ENCODE assay signal across 12 cellular contexts in the genomic region with DNA sequence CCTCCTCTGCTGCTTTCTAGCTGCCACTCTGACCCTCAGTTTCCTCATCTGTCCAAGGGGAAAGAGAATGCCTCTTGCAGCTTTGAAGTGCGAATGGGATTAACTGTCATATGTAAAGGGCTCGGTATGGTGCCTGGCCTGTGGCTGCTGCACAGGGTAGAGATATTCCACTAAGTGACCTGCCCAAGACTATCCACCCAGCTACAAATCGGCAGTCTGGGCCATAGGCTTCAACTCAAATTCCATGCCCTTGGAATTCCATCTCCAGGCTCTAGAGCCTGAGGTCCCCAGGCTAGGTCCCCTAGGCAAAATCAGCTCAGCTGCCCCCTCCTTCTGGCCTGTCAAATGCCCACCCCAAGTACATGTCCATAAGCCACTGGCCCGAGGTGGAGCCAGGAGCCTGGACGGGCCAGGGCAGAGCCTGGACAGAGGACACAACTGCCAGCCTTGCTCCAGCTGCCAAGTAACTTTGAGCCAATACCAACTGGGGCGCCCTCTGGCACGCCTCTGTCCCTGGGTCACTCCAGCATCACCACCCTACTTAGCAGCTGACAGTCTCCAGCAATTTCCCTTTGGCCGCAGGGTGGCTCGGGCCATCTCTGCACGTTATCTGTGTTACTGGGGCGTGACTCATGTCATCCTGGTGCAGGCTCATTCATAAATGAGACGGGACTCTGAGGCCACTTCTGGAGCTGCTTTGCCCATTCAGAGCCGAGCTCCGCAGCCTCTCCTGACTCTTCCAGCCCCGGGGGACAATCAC. TPM values are rescaled to one million over a fixed set of nuclear protein-coding genes. Genes with fewer than 3 reads are reported as not detected.
DNase-seq lines count a peak whose midpoint lies in the region; ATAC-seq, FAIRE-seq and TF ChIP-seq lines count a peak whose summit lies in the region.
"Had no signal": no experiment of that assay in that cellular context is flagged by ENCODE, and none has a peak within 500 bp of the region (broad histone marks: within the 10 kb centered on the region; RNA-seq: fewer than 3 reads in every experiment).

No MANE protein-coding gene starts in this region.

- H3K27me3 ChIP-seq in HCT116 (ENCODE audit: insufficient read depth, low read length) (peaks cover 7% of the 10 kb centered on the region; the same call in 1 of the 2 replicates), hepatocyte (peaks cover 16% of the 10 kb centered on the region), prostate gland (replicated peaks; ENCODE audit: insufficient read depth) (no peaks in the 10 kb centered on the region), A673 (replicated peaks; ENCODE audit: insufficient read depth, low read depth, low read length, poor library complexity) (no peaks in the 10 kb centered on the region)

- peak; percentile 87 for ATAC-seq in HCT116
- no peak for ATAC-seq in HG03108 (IDR thresholded peaks at IDR 0.05; ENCODE audit: unreplicated experiment)

- 56% methylated on average over 15 of the region's 15 CpGs for WGBS in hepatocyte (ENCODE audit: low lambda C conversion rate, missing lambda C conversion rate)
- WGBS in prostate gland, result 78% methylated on average over 15 of the region's 15 CpGs

- RAD21 ChIA-PET in HCT116 (lab: Charles Lee; ENCODE audit: low non-redundant PET in 1 of 2, low total read pairs in 2 of 2, uncharacterized antibody in 2 of 2, unreplicated experiment in 2 of 2), result no interaction called here

- FAIRE-seq in RCC 7860 (lab: Jason Lieb, UNC), result no peak

- no peak overlapping the region for H3K9ac ChIP-seq in HCT116 (ENCODE audit: low read length)

- H3K9me2 ChIP-seq in HCT116 (ENCODE audit: insufficient read depth) (no peaks in the 10 kb centered on the region), hepatocyte (replicated peaks; ENCODE audit: insufficient read depth) (no peaks in the 10 kb centered on the region)

- H3K4me1 ChIP-seq in HCT116 (ENCODE audit: control insufficient read depth in 1 of 2, insufficient read depth in 2 of 2, low read length in 2 of 2), result peaks cover 2 to 10% of the 10 kb centered on the region in 2 experiments; a peak in 3 of 4 replicates
- no peaks in the 10 kb centered on the region for H3K4me1 ChIP-seq in hepatocyte (ENCODE audit: insufficient read depth)
- no peaks in the 10 kb centered on the region for H3K4me1 ChIP-seq in prostate gland (replicated peaks)
- no peaks in the 10 kb centered on the region for H3K4me1 ChIP-seq in A673 (ENCODE audit: insufficient read depth, low read length, poor library complexity, severe bottlenecking)

- POLR2A ChIA-PET in HCT116 (lab: Charles Lee), result no interaction called here
- POLR2A ChIA-PET in A673 (lab: Charles Lee; ENCODE audit: low non-redundant PET), result no interaction called here

- no peak for TF ChIP-seq RAD21 in HCT116 (IDR thresholded peaks at IDR 0.05; ENCODE audit: low read depth)

- no peaks in the 10 kb centered on the region for H3K9me3 ChIP-seq in HCT116 (ENCODE audit: control insufficient read depth in 1 of 2, insufficient read depth in 1 of 2, low read depth in 1 of 2, low read length in 2 of 2)
- H3K9me3 ChIP-seq in hepatocyte (ENCODE audit: low read depth), result no peaks in the 10 kb centered on the region
- H3K9me3 ChIP-seq in prostate gland, result no peaks in the 10 kb centered on the region
- H3K9me3 ChIP-seq in A673 (ENCODE audit: low read depth, low read length, poor library complexity, severe bottlenecking), result no peaks in the 10 kb centered on the region

- H3K36me3 ChIP-seq in HCT116 (ENCODE audit: control insufficient read depth in 1 of 2, insufficient read depth in 2 of 2, low read length in 2 of 2) (no peaks in the 10 kb centered on the region), hepatocyte (replicated peaks; ENCODE audit: insufficient read depth, low read depth) (no peaks in the 10 kb centered on the region), prostate gland (no peaks in the 10 kb centered on the region), A673 (ENCODE audit: insufficient read depth, low read length, poor library complexity, severe bottlenecking) (no peaks in the 10 kb centered on the region)

- H3K4me2 ChIP-seq in HCT116 (ENCODE audit: low read length), result peak overlapping the region; percentile 2; the same call in 1 of the 2 replicates
- no peak overlapping the region for H3K4me2 ChIP-seq in hepatocyte

- CTCF ChIA-PET in HCT116 (lab: Charles Lee), result interaction anchor here (1.1 kb wide), 1 partner anchor 196 kb away, joined by 3 read pairs; no protein-coding TSS in a partner anchor
- CTCF ChIA-PET in A673 (lab: Charles Lee), result no interaction called here

- no peaks in the 10 kb centered on the region for H4K20me1 ChIP-seq in HCT116 (ENCODE audit: insufficient read depth)
- no peaks in the 10 kb centered on the region for H4K20me1 ChIP-seq in hepatocyte (ENCODE audit: insufficient read depth, poor library complexity, severe bottlenecking)

- no peak overlapping the region for H2AFZ ChIP-seq in HCT116 (ENCODE audit: low read depth, low read length, poor library complexity, severe bottlenecking)
- no peak overlapping the region for H2AFZ ChIP-seq in hepatocyte

- no peak overlapping the region for H3K27ac ChIP-seq in HCT116 (ENCODE audit: low read depth, low read length)
- H3K27ac ChIP-seq in hepatocyte, result no peak overlapping the region
- H3K27ac ChIP-seq in prostate gland, result no peak overlapping the region
- no peak overlapping the region for H3K27ac ChIP-seq in A673 (ENCODE audit: low read depth, low read length, poor library complexity, severe bottlenecking)
- H3K27ac ChIP-seq: dorsolateral prefrontal cortex had no signal

- BruUV-seq in HCT116 (replicated peaks; lab: Mats Ljungman, UMichigan), result no TSS peak
- no TSS peak for BruUV-seq in A673 (replicated peaks; lab: Mats Ljungman, UMichigan)

- intact Hi-C loops in HCT116 (cut with micrococcal nuclease) (no loop called here), prostate gland (cut with DNase I) (no loop called here), A673 (cut with micrococcal nuclease; ENCODE audit: unreplicated experiment) (no loop called here)

- no peak overlapping the region for H3K4me3 ChIP-seq in HCT116 (replicated peaks in 1 of 2; ENCODE audit: low read depth in 1 of 2, low read length in 2 of 2)
- no peak overlapping the region for H3K4me3 ChIP-seq in hepatocyte
- no peak overlapping the region for H3K4me3 ChIP-seq in prostate gland
- no peak overlapping the region for H3K4me3 ChIP-seq in A673 (ENCODE audit: low read depth, low read length, poor library complexity, severe bottlenecking)
- H3K4me3 ChIP-seq: dorsolateral prefrontal cortex had no signal

- TF ChIP-seq POLR2A in HCT116 (IDR thresholded peaks at IDR 0.05; ENCODE audit: borderline replicate concordance, extremely low read depth, insufficient read depth, insufficient read length), result no peak
- no peak for TF ChIP-seq POLR2A in prostate gland (IDR thresholded peaks at IDR 0.05)

- 0 out of 6 replicates have a peak, but pooled peaks of 1 of the 3 experiments have one; percentile 3 for TF ChIP-seq CTCF in HCT116 (IDR thresholded peaks at IDR 0.05 in 2 of 3, conservative IDR thresholded peaks at IDR 0.05 in 1 of 3; ENCODE audit: borderline replicate concordance in 1 of 3, insufficient read depth in 1 of 3, low read depth in 2 of 3, low read length in 2 of 3)
- TF ChIP-seq CTCF in hepatocyte (IDR thresholded peaks at IDR 0.05; ENCODE audit: poor library complexity), result no peak
- TF ChIP-seq CTCF in prostate gland (IDR thresholded peaks at IDR 0.05), result no peak
- no peak for TF ChIP-seq CTCF in A673 (conservative IDR thresholded peaks at IDR 0.05; ENCODE audit: low read depth, low read length)

- peak; percentile 16 for DNase-seq in Ammon's horn (ENCODE audit: low spot score)
- peak; percentile 8 for DNase-seq in HCT116 (ENCODE audit: low read depth, low spot score)
- peak; percentile 42 for DNase-seq in RCC 7860 (ENCODE audit: low spot score)
- DNase-seq in hepatocyte (ENCODE audit: low spot score), result peak; percentile 65
- no peak for DNase-seq in prostate gland (ENCODE audit: low spot score)
- no peak for DNase-seq in stimulated activated CD4-positive, alpha-beta T cell treated with anti-CD3 and anti-CD28 coated beads, Interleukin-4, amount 100 ng/mL, for 1 hour
- DNase-seq in A673 (ENCODE audit: low spot score), result no peak
- DNase-seq: activated CD4-positive, alpha-beta T cell treated with anti-CD3 and anti-CD28 coated beads, Interleukin-2, amount 50 U/mL, for 1 hour; CD4-positive, alpha-beta memory T cell; KG1 had no signal

- H3K79me2 ChIP-seq in HCT116 (ENCODE audit: insufficient read depth, low read length), result no peaks in the 10 kb centered on the region
- H3K79me2 ChIP-seq in hepatocyte, result no peaks in the 10 kb centered on the region

TF ChIP-seq in HCT116, 20 proteins besides CTCF, POLR2A, EP300 and RAD21:
- no peak for TF ChIP-seq SP1 (IDR thresholded peaks at IDR 0.05; ENCODE audit: low read depth)
- TF ChIP-seq CBX3 (IDR thresholded peaks at IDR 0.05; ENCODE audit: low read depth), result no peak
- TF ChIP-seq EGR1 (IDR thresholded peaks at IDR 0.05; ENCODE audit: low read depth), result no peak
- TF ChIP-seq SRF (IDR thresholded peaks at IDR 0.05; ENCODE audit: low read depth), result no peak
- TF ChIP-seq TCF7L2 (IDR thresholded peaks at IDR 0.05; ENCODE audit: borderline replicate concordance, extremely low read depth, insufficient read depth, insufficient read length), result no peak
- no peak for TF ChIP-seq ZNF274 (IDR thresholded peaks at IDR 0.05; ENCODE audit: low read depth, low read length)
- TF ChIP-seq POLR2AphosphoS5 (IDR thresholded peaks at IDR 0.05; ENCODE audit: low read depth, low read length), result no peak
- TF ChIP-seq FOSL1 (IDR thresholded peaks at IDR 0.05; ENCODE audit: low read depth), result no peak
- no peak for TF ChIP-seq CEBPB (IDR thresholded peaks at IDR 0.05; ENCODE audit: low read depth)
- TF ChIP-seq, protein P1, sequence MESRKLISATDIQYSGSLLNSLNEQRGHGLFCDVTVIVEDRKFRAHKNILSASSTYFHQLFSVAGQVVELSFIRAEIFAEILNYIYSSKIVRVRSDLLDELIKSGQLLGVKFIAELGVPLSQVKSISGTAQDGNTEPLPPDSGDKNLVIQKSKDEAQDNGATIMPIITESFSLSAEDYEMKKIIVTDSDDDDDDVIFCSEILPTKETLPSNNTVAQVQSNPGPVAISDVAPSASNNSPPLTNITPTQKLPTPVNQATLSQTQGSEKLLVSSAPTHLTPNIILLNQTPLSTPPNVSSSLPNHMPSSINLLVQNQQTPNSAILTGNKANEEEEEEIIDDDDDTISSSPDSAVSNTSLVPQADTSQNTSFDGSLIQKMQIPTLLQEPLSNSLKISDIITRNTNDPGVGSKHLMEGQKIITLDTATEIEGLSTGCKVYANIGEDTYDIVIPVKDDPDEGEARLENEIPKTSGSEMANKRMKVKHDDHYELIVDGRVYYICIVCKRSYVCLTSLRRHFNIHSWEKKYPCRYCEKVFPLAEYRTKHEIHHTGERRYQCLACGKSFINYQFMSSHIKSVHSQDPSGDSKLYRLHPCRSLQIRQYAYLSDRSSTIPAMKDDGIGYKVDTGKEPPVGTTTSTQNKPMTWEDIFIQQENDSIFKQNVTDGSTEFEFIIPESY (IDR thresholded peaks at IDR 0.05; ENCODE audit: extremely low read depth, insufficient replicate concordance, low read length), result no peak

RNA-seq across cellular contexts. Expression of gene SDK2, which starts 57.1 kb away (rescaled TPM):
- total RNA-seq in HCT116 (2021; ENCODE audit: unreplicated experiment) (0.10 TPM), hepatocyte (1.0 and 1.2 TPM in 2 replicates), prostate gland (10 to 100 TPM; 16.5 to 26.3 TPM), A673 (2021) (0.63 and 0.67 TPM in 2 replicates)
- polyA plus RNA-seq in HCT116 (2012), result 0.04 and 0.08 TPM in 2 replicates
- polyA plus RNA-seq in hepatocyte, result 0.52 and 0.59 TPM in 2 replicates

Comparison
In these comparisons a context has a peak if more than half of its experiments do, and no peak if none do; other contexts are left out.
1. DNase-seq: peak in Ammon's horn (single experiment), HCT116 (single experiment), RCC 7860 (single experiment) and hepatocyte (single experiment); none in prostate gland (single experiment), stimulated activated CD4-positive, alpha-beta T cell treated with anti-CD3 and anti-CD28 coated beads, Interleukin-4, amount 100 ng/mL, for 1 hour (single experiment) and A673 (single experiment).